1 cellular context compared by ENCODE assay signal in the genomic region with DNA sequence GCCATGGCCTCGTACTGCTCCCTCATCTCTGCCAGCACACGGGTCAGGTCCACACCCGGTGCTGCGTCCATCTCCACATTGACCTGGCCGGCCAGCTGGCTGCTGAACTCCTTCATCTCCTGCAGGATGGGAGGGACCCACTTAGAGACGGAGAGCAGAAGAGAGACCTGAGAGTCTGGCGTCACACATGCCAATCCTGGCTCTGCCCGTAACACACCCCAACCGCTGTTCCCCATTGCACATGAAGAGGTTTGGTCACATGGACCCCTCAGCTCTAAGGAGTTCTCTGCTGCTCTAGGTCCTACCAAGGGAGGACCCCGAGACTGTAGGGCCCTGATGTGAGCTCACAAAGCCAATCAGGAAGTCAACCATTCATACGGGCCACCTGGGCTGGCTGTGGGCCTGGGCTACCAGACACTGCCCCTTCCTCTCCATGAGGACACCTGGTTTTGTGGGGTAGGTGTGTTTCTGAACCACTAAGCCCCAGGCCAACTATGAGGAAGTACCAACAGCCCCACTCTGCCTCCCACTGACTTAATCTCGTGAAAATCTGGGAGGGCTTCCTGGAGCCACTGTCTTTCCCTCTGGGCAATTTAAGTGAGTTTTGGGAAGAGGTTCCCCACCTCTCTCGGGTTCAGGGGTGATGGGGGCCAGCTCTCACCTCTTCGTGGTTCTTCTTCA.
TF ChIP-seq lines count a peak whose summit lies in the region.

No MANE protein-coding gene starts in this region.

TF ChIP-seq in IMR-90, 13 proteins besides CTCF, POLR2A, EP300 and RAD21:
- TF ChIP-seq, protein P1, sequence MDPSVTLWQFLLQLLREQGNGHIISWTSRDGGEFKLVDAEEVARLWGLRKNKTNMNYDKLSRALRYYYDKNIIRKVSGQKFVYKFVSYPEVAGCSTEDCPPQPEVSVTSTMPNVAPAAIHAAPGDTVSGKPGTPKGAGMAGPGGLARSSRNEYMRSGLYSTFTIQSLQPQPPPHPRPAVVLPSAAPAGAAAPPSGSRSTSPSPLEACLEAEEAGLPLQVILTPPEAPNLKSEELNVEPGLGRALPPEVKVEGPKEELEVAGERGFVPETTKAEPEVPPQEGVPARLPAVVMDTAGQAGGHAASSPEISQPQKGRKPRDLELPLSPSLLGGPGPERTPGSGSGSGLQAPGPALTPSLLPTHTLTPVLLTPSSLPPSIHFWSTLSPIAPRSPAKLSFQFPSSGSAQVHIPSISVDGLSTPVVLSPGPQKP (IDR thresholded peaks at IDR 0.05; ENCODE audit: borderline replicate concordance, low read depth, low read length), result no peak
- TF ChIP-seq CHD1 (IDR thresholded peaks at IDR 0.05; ENCODE audit: low read depth, low read length) (no peak), NFE2L2 (IDR thresholded peaks at IDR 0.05; ENCODE audit: low read depth, low read length) (no peak), RCOR1 (IDR thresholded peaks at IDR 0.05; ENCODE audit: insufficient replicate concordance, low read length) (no peak), BHLHE40 (IDR thresholded peaks at IDR 0.05; ENCODE audit: low read depth, low read length) (no peak), CEBPB (IDR thresholded peaks at IDR 0.05; ENCODE audit: low read depth, low read length) (no peak), SMC3 (IDR thresholded peaks at IDR 0.05; ENCODE audit: low read depth, low read length) (no peak), MAFK (IDR thresholded peaks at IDR 0.05; ENCODE audit: low read depth, low read length) (no peak), MAZ (IDR thresholded peaks at IDR 0.05; ENCODE audit: borderline replicate concordance, low read depth, low read length) (no peak), FOS (IDR thresholded peaks at IDR 0.05; ENCODE audit: low read depth, low read length) (no peak), MXI1 (IDR thresholded peaks at IDR 0.05; ENCODE audit: borderline replicate concordance, low read depth, low read length) (no peak), USF2 (IDR thresholded peaks at IDR 0.05; ENCODE audit: low read depth, low read length) (no peak), RFX5 (IDR thresholded peaks at IDR 0.05; ENCODE audit: low read depth, low read length) (no peak)
TF ChIP-seq in IMR-90: peak in this region for 0.
